Comparison of ENCODE assay signal across 16 cellular contexts in genomic region chr16:23959801-23960072, GRCh38.
DNase-seq lines count a peak whose midpoint lies in the region; ATAC-seq and TF ChIP-seq lines count a peak whose summit lies in the region.
"Had no signal": no experiment of that assay in that cellular context is flagged by ENCODE, and none has a peak within 500 bp of the region (broad histone marks: within the 10 kb centered on the region; RNA-seq: fewer than 3 reads in every experiment).

No MANE protein-coding gene starts in this region.

- ATAC-seq in stimulated activated naive CD8-positive, alpha-beta T cell treated with anti-CD3 and anti-CD28 coated beads, Interleukin-15, Interleukin-2, amounts not matched to agents 100 U/mL and 50 U/mL, for 24 hours, result no peak
- no peak for ATAC-seq in activated CD8-positive, alpha-beta T cell treated with anti-CD3 and anti-CD28 coated beads, Interleukin-2, amount 10 ng/mL, durations not matched to agents 7 days and 5 days
- ATAC-seq in naive B cell (ENCODE audit: low read depth in 2 of 2) (no peak), GM21529 (IDR thresholded peaks at IDR 0.05; ENCODE audit: unreplicated experiment) (no peak), GM21786 (IDR thresholded peaks at IDR 0.05; ENCODE audit: unreplicated experiment) (no peak)

- no peaks in the 10 kb centered on the region for H3K9me3 Mint-ChIP-seq in stimulated activated naive CD8-positive, alpha-beta T cell treated with anti-CD3 and anti-CD28 coated beads, Interleukin-15, Interleukin-2, amounts not matched to agents 100 ng/mL and 50 ng/mL, for 24 hours
- H3K9me3 Mint-ChIP-seq in activated CD8-positive, alpha-beta T cell treated with anti-CD3 and anti-CD28 coated beads, Interleukin-2, amount 10 ng/mL, durations not matched to agents 7 days and 5 days (ENCODE audit: insufficient read depth), result no peaks in the 10 kb centered on the region
- no peaks in the 10 kb centered on the region for H3K9me3 Mint-ChIP-seq in naive B cell
- no peaks in the 10 kb centered on the region for H3K9me3 Mint-ChIP-seq in type B pancreatic cell

- no peak for DNase-seq in stimulated activated naive CD8-positive, alpha-beta T cell treated with anti-CD3 and anti-CD28 coated beads, Interleukin-15, Interleukin-2, amounts not matched to agents 100 U/mL and 50 U/mL, for 24 hours
- peak; percentile 20 for DNase-seq in activated CD8-positive, alpha-beta T cell treated with anti-CD3 and anti-CD28 coated beads, Interleukin-2, amount 10 ng/mL, durations not matched to agents 7 days and 5 days
- no peak for DNase-seq in naive B cell
- DNase-seq in type B pancreatic cell (ENCODE audit: extremely low spot score, unreplicated experiment), result no peak
- DNase-seq in LoVo (ENCODE audit: low spot score), result no peak
- DNase-seq: activated CD8-positive, alpha-beta memory T cell treated with anti-CD3 and anti-CD28 coated beads, Interleukin-2, amount 50 U/mL, for 4 hours; adrenal gland; Calu3; NCI-H1105; NCI-H2171; NCI-H82; SJCRH30; T-helper 9 cell had no signal

- H3K27ac Mint-ChIP-seq in stimulated activated naive CD8-positive, alpha-beta T cell treated with anti-CD3 and anti-CD28 coated beads, Interleukin-15, Interleukin-2, amounts not matched to agents 100 ng/mL and 50 ng/mL, for 24 hours, result peak overlapping the region; percentile 98
- peak overlapping the region; percentile 9 for H3K27ac Mint-ChIP-seq in activated CD8-positive, alpha-beta T cell treated with anti-CD3 and anti-CD28 coated beads, Interleukin-2, amount 10 ng/mL, durations not matched to agents 7 days and 5 days
- H3K27ac Mint-ChIP-seq in naive B cell (peak overlapping the region; percentile 65 to 93 (median 90)), type B pancreatic cell (no peak overlapping the region)

- H3K4me3 Mint-ChIP-seq in stimulated activated naive CD8-positive, alpha-beta T cell treated with anti-CD3 and anti-CD28 coated beads, Interleukin-15, Interleukin-2, amounts not matched to agents 100 ng/mL and 50 ng/mL, for 24 hours, result peak overlapping the region; percentile 79
- peak overlapping the region; percentile 4 for H3K4me3 Mint-ChIP-seq in activated CD8-positive, alpha-beta T cell treated with anti-CD3 and anti-CD28 coated beads, Interleukin-2, amount 10 ng/mL, durations not matched to agents 7 days and 5 days
- H3K4me3 Mint-ChIP-seq in naive B cell (peak overlapping the region; percentile 57 to 84 (median 68)), type B pancreatic cell (no peak overlapping the region)

- no peaks in the 10 kb centered on the region for H3K27me3 Mint-ChIP-seq in stimulated activated naive CD8-positive, alpha-beta T cell treated with anti-CD3 and anti-CD28 coated beads, Interleukin-15, Interleukin-2, amounts not matched to agents 100 ng/mL and 50 ng/mL, for 24 hours
- no peaks in the 10 kb centered on the region for H3K27me3 Mint-ChIP-seq in activated CD8-positive, alpha-beta T cell treated with anti-CD3 and anti-CD28 coated beads, Interleukin-2, amount 10 ng/mL, durations not matched to agents 7 days and 5 days (ENCODE audit: low read depth)
- no peaks in the 10 kb centered on the region for H3K27me3 Mint-ChIP-seq in naive B cell
- H3K27me3 Mint-ChIP-seq in type B pancreatic cell, result peaks cover 35% of the 10 kb centered on the region

- CTCF ChIA-PET in activated CD8-positive, alpha-beta T cell treated with anti-CD3 and anti-CD28 coated beads, Interleukin-2, amount 10 ng/mL, durations not matched to agents 7 days and 5 days (lab: Charles Lee), result interaction anchor here (1.2 to 3.6 kb wide), 3 partner anchors 17 to 51 kb away, joined by 3 to 19 read pairs (median 4); no protein-coding TSS in a partner anchor

- H3K4me1 Mint-ChIP-seq in stimulated activated naive CD8-positive, alpha-beta T cell treated with anti-CD3 and anti-CD28 coated beads, Interleukin-15, Interleukin-2, amounts not matched to agents 100 ng/mL and 50 ng/mL, for 24 hours (ENCODE audit: low read depth), result peaks cover 88% of the 10 kb centered on the region
- H3K4me1 Mint-ChIP-seq in activated CD8-positive, alpha-beta T cell treated with anti-CD3 and anti-CD28 coated beads, Interleukin-2, amount 10 ng/mL, durations not matched to agents 7 days and 5 days (ENCODE audit: low read depth), result peaks cover 54% of the 10 kb centered on the region
- H3K4me1 Mint-ChIP-seq in naive B cell (peaks cover 82 to 91% (median 82%) of the 10 kb centered on the region in 3 donors), type B pancreatic cell (ENCODE audit: unreplicated experiment) (no peaks in the 10 kb centered on the region)

- no peak for TF ChIP-seq CTCF in type B pancreatic cell (conservative IDR thresholded peaks at IDR 0.05)

- H3K36me3 Mint-ChIP-seq in stimulated activated naive CD8-positive, alpha-beta T cell treated with anti-CD3 and anti-CD28 coated beads, Interleukin-15, Interleukin-2, amounts not matched to agents 100 ng/mL and 50 ng/mL, for 24 hours (ENCODE audit: low read depth), result peaks cover 17% of the 10 kb centered on the region
- peaks cover 19% of the 10 kb centered on the region for H3K36me3 Mint-ChIP-seq in activated CD8-positive, alpha-beta T cell treated with anti-CD3 and anti-CD28 coated beads, Interleukin-2, amount 10 ng/mL, durations not matched to agents 7 days and 5 days (ENCODE audit: low read depth)
- H3K36me3 Mint-ChIP-seq in naive B cell (peaks cover 18 to 27% of the 10 kb centered on the region in 2 donors), type B pancreatic cell (no peaks in the 10 kb centered on the region)

- POLR2A ChIA-PET in activated CD8-positive, alpha-beta T cell treated with anti-CD3 and anti-CD28 coated beads, Interleukin-2, amount 10 ng/mL, durations not matched to agents 7 days and 5 days (lab: Charles Lee), result no interaction called here
